In genomic region chr2:69774984-69775982, GRCh38 we compare ENCODE assay signal across 8 cellular contexts. TPM values are rescaled to one million over a fixed set of nuclear protein-coding genes. Genes with fewer than 3 reads are reported as not detected.
DNase-seq lines count a peak whose midpoint lies in the region; ATAC-seq lines count a peak whose summit lies in the region.

No MANE protein-coding gene starts in this region.

- CTCF ChIA-PET in activated CD4-positive, alpha-beta T cell treated with anti-CD3 and anti-CD28 coated beads, Interleukin-2, amount 10 ng/mL, durations not matched to agents 7 days and 5 days (lab: Charles Lee): interaction anchor here (1.2 to 1.5 kb wide), 3 partner anchors 12 to 34 kb away, joined by 3 to 4 read pairs (median 3); no protein-coding TSS in a partner anchor

- ATAC-seq in HG03378 (IDR thresholded peaks at IDR 0.05; ENCODE audit: unreplicated experiment): peak; percentile 67
- peak; percentile 89 for ATAC-seq in effector memory CD8-positive, alpha-beta T cell (replicated peaks)
- ATAC-seq in stimulated activated naive CD8-positive, alpha-beta T cell treated with anti-CD3 and anti-CD28 coated beads, Interleukin-15, amount 100 ng/mL, for 72 hours: peak; percentile 92

- peak overlapping the region; percentile 80 for H3K27ac Mint-ChIP-seq in activated CD4-positive, alpha-beta T cell treated with anti-CD3 and anti-CD28 coated beads, Interleukin-2, amount 10 ng/mL, durations not matched to agents 7 days and 5 days
- peak overlapping the region; percentile 49 to 57 for H3K27ac Mint-ChIP-seq in effector memory CD8-positive, alpha-beta T cell
- H3K27ac Mint-ChIP-seq in stimulated activated naive CD8-positive, alpha-beta T cell treated with anti-CD3 and anti-CD28 coated beads, Interleukin-15, amount 100 ng/mL, for 72 hours: peak overlapping the region in 1 of 2 donors; percentile 59

- peak; percentile 74 for DNase-seq in activated CD4-positive, alpha-beta T cell treated with anti-CD3 and anti-CD28 coated beads, Interleukin-2, amount 10 ng/mL, durations not matched to agents 7 days and 5 days
- DNase-seq in activated CD4-positive, alpha-beta T cell treated with anti-CD3 and anti-CD28 coated beads for 1 hour: no peak
- DNase-seq in effector memory CD8-positive, alpha-beta T cell: peak; percentile 22 to 25 (median 24)
- DNase-seq in stimulated activated naive CD8-positive, alpha-beta T cell treated with anti-CD3 and anti-CD28 coated beads, Interleukin-15, amount 100 ng/mL, for 72 hours: peak; percentile 30 to 36
- no peak for DNase-seq in HCEC 1CT
- DNase-seq in SHP77 treated with DMSO at 0.1 percent for 48 hours (lab: John Stamatoyannopoulos, UW): no peak
- no peak for DNase-seq in AML-193 (lab: John Stamatoyannopoulos, UW)

- peaks cover 11% of the 10 kb centered on the region for H3K9me3 Mint-ChIP-seq in activated CD4-positive, alpha-beta T cell treated with anti-CD3 and anti-CD28 coated beads, Interleukin-2, amount 10 ng/mL, durations not matched to agents 7 days and 5 days
- no peaks in the 10 kb centered on the region for H3K9me3 Mint-ChIP-seq in effector memory CD8-positive, alpha-beta T cell
- no peaks in the 10 kb centered on the region for H3K9me3 Mint-ChIP-seq in stimulated activated naive CD8-positive, alpha-beta T cell treated with anti-CD3 and anti-CD28 coated beads, Interleukin-15, amount 100 ng/mL, for 72 hours

- H3K27me3 Mint-ChIP-seq in activated CD4-positive, alpha-beta T cell treated with anti-CD3 and anti-CD28 coated beads, Interleukin-2, amount 10 ng/mL, durations not matched to agents 7 days and 5 days: no peaks in the 10 kb centered on the region
- H3K27me3 Mint-ChIP-seq in effector memory CD8-positive, alpha-beta T cell: no peaks in the 10 kb centered on the region
- H3K27me3 Mint-ChIP-seq in stimulated activated naive CD8-positive, alpha-beta T cell treated with anti-CD3 and anti-CD28 coated beads, Interleukin-15, amount 100 ng/mL, for 72 hours: no peaks in the 10 kb centered on the region

- peaks cover 55% of the 10 kb centered on the region for H3K4me1 Mint-ChIP-seq in activated CD4-positive, alpha-beta T cell treated with anti-CD3 and anti-CD28 coated beads, Interleukin-2, amount 10 ng/mL, durations not matched to agents 7 days and 5 days
- H3K4me1 Mint-ChIP-seq in effector memory CD8-positive, alpha-beta T cell (ENCODE audit: low read depth in 2 of 2): peaks cover 24 to 35% of the 10 kb centered on the region in 2 donors
- peaks cover 51% of the 10 kb centered on the region for H3K4me1 Mint-ChIP-seq in stimulated activated naive CD8-positive, alpha-beta T cell treated with anti-CD3 and anti-CD28 coated beads, Interleukin-15, amount 100 ng/mL, for 72 hours

- H3K36me3 Mint-ChIP-seq in activated CD4-positive, alpha-beta T cell treated with anti-CD3 and anti-CD28 coated beads, Interleukin-2, amount 10 ng/mL, durations not matched to agents 7 days and 5 days (ENCODE audit: low read depth): peaks cover 24% of the 10 kb centered on the region
- H3K36me3 Mint-ChIP-seq in effector memory CD8-positive, alpha-beta T cell (ENCODE audit: insufficient read depth): peaks cover 3% of the 10 kb centered on the region

- H3K4me3 Mint-ChIP-seq in activated CD4-positive, alpha-beta T cell treated with anti-CD3 and anti-CD28 coated beads, Interleukin-2, amount 10 ng/mL, durations not matched to agents 7 days and 5 days: peak overlapping the region; percentile 45
- H3K4me3 Mint-ChIP-seq in effector memory CD8-positive, alpha-beta T cell: peak overlapping the region; percentile 49 to 60
- H3K4me3 Mint-ChIP-seq in stimulated activated naive CD8-positive, alpha-beta T cell treated with anti-CD3 and anti-CD28 coated beads, Interleukin-15, amount 100 ng/mL, for 72 hours: peak overlapping the region; percentile 52

- POLR2A ChIA-PET in activated CD4-positive, alpha-beta T cell treated with anti-CD3 and anti-CD28 coated beads, Interleukin-2, amount 10 ng/mL, durations not matched to agents 7 days and 5 days (lab: Charles Lee): interaction anchor here (0.6 kb wide), 3 partner anchors 9 to 52 kb away, joined by 3 to 4 read pairs (median 3); no protein-coding TSS in a partner anchor

RNA-seq across cellular contexts. Expression of gene ANXA4, which starts 33.3 kb away (rescaled TPM):
- total RNA-seq in activated CD4-positive, alpha-beta T cell treated with anti-CD3 and anti-CD28 coated beads, Interleukin-2, amount 10 ng/mL, durations not matched to agents 7 days and 5 days: 10 to 100 TPM; 70.6 to 75.9 TPM

RNA-seq across cellular contexts. Expression of gene GMCL1, which starts 54.2 kb away (rescaled TPM):
- total RNA-seq in activated CD4-positive, alpha-beta T cell treated with anti-CD3 and anti-CD28 coated beads, Interleukin-2, amount 10 ng/mL, durations not matched to agents 7 days and 5 days: 10 to 100 TPM; 19.4 to 24.9 TPM

Comparison
In these comparisons a context has a peak if more than half of its experiments do, and no peak if none do; other contexts are left out.
1. DNase-seq: peak in activated CD4-positive, alpha-beta T cell treated with anti-CD3 and anti-CD28 coated beads, Interleukin-2, amount 10 ng/mL, durations not matched to agents 7 days and 5 days (single experiment), effector memory CD8-positive, alpha-beta T cell (3 of 3) and stimulated activated naive CD8-positive, alpha-beta T cell treated with anti-CD3 and anti-CD28 coated beads, Interleukin-15, amount 100 ng/mL, for 72 hours (2 of 2); none in activated CD4-positive, alpha-beta T cell treated with anti-CD3 and anti-CD28 coated beads for 1 hour (single experiment), HCEC 1CT (single experiment), SHP77 treated with DMSO at 0.1 percent for 48 hours (single experiment) and AML-193 (0 of 2).
2. Peak in every context shown above with its lines, with median percentiles within 50 percentile points of each other: H3K4me3 Mint-ChIP-seq and ATAC-seq.